ENCODE assay signal across 8 cellular contexts in genomic region chr19:17075035-17075859, GRCh38. TPM values are rescaled to one million over a fixed set of nuclear protein-coding genes. Genes with fewer than 3 reads are reported as not detected.
A peak's percentile ranks its signal among the peaks of the same experiment; 100 is the strongest.
DNase-seq lines count a peak whose midpoint lies in the region; ATAC-seq, FAIRE-seq and TF ChIP-seq lines count a peak whose summit lies in the region.

Gene HAUS8 (minus strand): TSS chr19:17075452. CDS start chr19:17075422, 30 bp downstream.
Gene MYO9B (plus strand): TSS chr19:17075777. CDS start chr19:17101718, 25,941 bp downstream.

- peaks cover 27% of the 10 kb centered on the region for H3K36me3 ChIP-seq in OCI-LY3 (replicated peaks; ENCODE audit: low read depth, low read length)
- H3K36me3 ChIP-seq in mesodermal cell (ENCODE audit: control insufficient read depth, insufficient read depth, low read length), result peaks cover 34% of the 10 kb centered on the region

- H4K20me1 ChIP-seq in OCI-LY3 (ENCODE audit: insufficient read depth, low read length), result peaks cover 48% of the 10 kb centered on the region

- peak within 1 kb of the TSS; percentile 98 for H3K9ac ChIP-seq in OCI-LY3 (ENCODE audit: low read length)

- H3K9me3 ChIP-seq in OCI-LY3 (ENCODE audit: insufficient read depth, low read length) (no peaks in the 10 kb centered on the region), mesodermal cell (ENCODE audit: control insufficient read depth, low read length) (no peaks in the 10 kb centered on the region)

- peak; percentile 90 for DNase-seq in D721Med (ENCODE audit: insufficient read length, low spot score)
- peak; percentile 96 for DNase-seq in HuH-7.5 (ENCODE audit: low spot score)
- DNase-seq in activated CD8-positive, alpha-beta memory T cell treated with anti-CD3 and anti-CD28 coated beads, Interleukin-2, amount 50 U/mL, for 4 hours, result peak; percentile 99
- peak; percentile 96 for DNase-seq in stimulated activated CD8-positive, alpha-beta memory T cell treated with anti-CD3 and anti-CD28 coated beads, Interleukin-15, amount 100 ng/mL, for 24 hours (ENCODE audit: low read depth)

- H3K27ac ChIP-seq in OCI-LY3 (ENCODE audit: low read length) (peak within 1 kb of the TSS; percentile 73), mesodermal cell (ENCODE audit: low read depth, low read length, severe bottlenecking) (peak within 1 kb of the TSS; percentile 74)

- no peak for FAIRE-seq in D721Med (lab: Jason Lieb, UNC)
- peak; percentile 79 for FAIRE-seq in endometrium (lab: Jason Lieb, UNC)

- peaks cover 84% of the 10 kb centered on the region for H3K79me2 ChIP-seq in OCI-LY3 (ENCODE audit: low read length)

- peak within 1 kb of the TSS; percentile 99 for H3K4me2 ChIP-seq in OCI-LY3 (ENCODE audit: low read length)

- peak within 1 kb of the TSS; percentile 92 for H3K4me3 ChIP-seq in OCI-LY3 (ENCODE audit: low read length)
- peak within 1 kb of the TSS; percentile 72 for H3K4me3 ChIP-seq in mesodermal cell (ENCODE audit: extremely low read depth, insufficient read depth, low read length, poor library complexity, severe bottlenecking)

- no peaks in the 10 kb centered on the region for H3K27me3 ChIP-seq in OCI-LY3 (ENCODE audit: low read depth, low read length)

- 0% methylated on average over 75 to 81 of the region's 101 CpGs for WGBS in mesodermal cell (ENCODE audit: insufficient coverage in 2 of 2), 2 experiments

- peak within 1 kb of the TSS; percentile 48 for H2AFZ ChIP-seq in OCI-LY3 (ENCODE audit: low read depth, low read length)

- H3K4me1 ChIP-seq in OCI-LY3 (ENCODE audit: low read length), result peaks cover 52% of the 10 kb centered on the region
- peaks cover 33% of the 10 kb centered on the region for H3K4me1 ChIP-seq in mesodermal cell (ENCODE audit: control insufficient read depth, insufficient read depth, low read length, poor library complexity, severe bottlenecking)

- TF ChIP-seq CTCF in D721Med (IDR thresholded peaks at IDR 0.05; ENCODE audit: insufficient read depth, missing control alignments) (no peak), OCI-LY3 (IDR thresholded peaks at IDR 0.05; ENCODE audit: low read depth, low read length) (no peak)

- ATAC-seq in GM21526 (IDR thresholded peaks at IDR 0.05; ENCODE audit: low FRiP score, unreplicated experiment), result peak; percentile 60

RNA-seq across cellular contexts. Expression of gene HAUS8, which starts in this region (rescaled TPM):
- polyA plus RNA-seq in mesodermal cell (2013, experiment 1 of 2), result 16.0 TPM
- 15.7 TPM for polyA plus RNA-seq in mesodermal cell (2013, experiment 2 of 2)

RNA-seq across cellular contexts. Expression of gene MYO9B, which starts in this region (rescaled TPM):
- 74.9 TPM for polyA plus RNA-seq in mesodermal cell (2013, experiment 1 of 2)
- polyA plus RNA-seq in mesodermal cell (2013, experiment 2 of 2), result 63.6 TPM

Comparison
In these comparisons a context has a peak if more than half of its experiments do, and no peak if none do; other contexts are left out.
1. Peak in every context shown above with its lines: DNase-seq, ATAC-seq, H3K4me3 ChIP-seq and H3K27ac ChIP-seq.